9 cellular contexts compared by ENCODE assay signal in the genomic region with DNA sequence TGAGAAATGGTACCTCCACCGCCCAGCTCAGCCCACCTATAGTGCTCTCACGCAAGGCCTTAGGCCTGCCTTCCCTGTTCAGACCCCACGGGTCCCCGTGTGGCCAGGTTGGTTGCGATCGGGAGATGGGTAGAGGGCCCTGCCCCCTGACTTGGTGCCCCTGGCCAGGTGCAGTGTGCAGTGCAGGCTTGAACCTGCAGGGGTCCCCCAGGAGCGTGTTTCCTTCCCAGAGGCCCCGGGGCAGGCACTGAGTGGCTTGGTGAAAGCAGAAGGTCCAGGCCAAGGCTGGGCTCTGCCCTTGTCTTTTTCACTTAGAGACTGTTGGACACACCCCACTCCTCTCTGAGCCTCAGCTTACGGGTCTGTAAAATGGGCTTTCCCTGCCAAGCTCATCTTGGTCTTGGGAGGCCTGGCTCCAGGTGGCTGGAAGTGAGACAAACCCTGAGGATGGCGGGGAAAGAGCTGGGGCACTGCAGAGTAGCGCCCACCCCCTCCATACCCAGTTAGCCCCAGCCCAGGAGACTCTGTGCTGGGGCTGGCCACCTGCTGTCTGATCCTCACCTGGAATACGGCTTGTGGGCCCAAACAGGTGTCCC. TPM values are rescaled to one million over a fixed set of nuclear protein-coding genes. Genes with fewer than 3 reads are reported as not detected.
DNase-seq lines count a peak whose midpoint lies in the region; ATAC-seq and TF ChIP-seq lines count a peak whose summit lies in the region.
"Had no signal": no experiment of that assay in that cellular context is flagged by ENCODE, and none has a peak within 500 bp of the region (broad histone marks: within the 10 kb centered on the region; RNA-seq: fewer than 3 reads in every experiment).

No MANE protein-coding gene starts in this region.

- TF ChIP-seq CTCF in GM12864 (IDR thresholded peaks at IDR 0.05; ENCODE audit: low read depth, low read length, missing control alignments) (peak; percentile 56), Loucy (conservative IDR thresholded peaks at IDR 0.05; ENCODE audit: low read length) (peak; percentile 57), natural killer cell (IDR thresholded peaks at IDR 0.05) (peak; percentile 11)

- no peak overlapping the region for H3K9ac ChIP-seq in Loucy (ENCODE audit: low read depth, low read length, poor library complexity, severe bottlenecking)

- H3K4me2 ChIP-seq in Loucy (ENCODE audit: low read depth, low read length, poor library complexity, severe bottlenecking), result no peak overlapping the region

- no peak overlapping the region for H3K27ac Mint-ChIP-seq in natural killer cell

- no peaks in the 10 kb centered on the region for H3K36me3 ChIP-seq in Loucy (ENCODE audit: insufficient read depth, low read length)
- H3K36me3 ChIP-seq: left lung had no signal

- H3K4me3 Mint-ChIP-seq in natural killer cell, result no peak overlapping the region

- H2AFZ ChIP-seq in Loucy (ENCODE audit: low read length), result no peak overlapping the region

- H3K9me2 ChIP-seq in Loucy (replicated peaks; ENCODE audit: low read depth, low read length), result no peaks in the 10 kb centered on the region

- H3K27me3 ChIP-seq in Loucy (ENCODE audit: insufficient read depth, low read length, poor library complexity, severe bottlenecking), result no peaks in the 10 kb centered on the region

- no peaks in the 10 kb centered on the region for H3K79me2 ChIP-seq in Loucy (ENCODE audit: insufficient read depth, low read length)

- peaks cover 6% of the 10 kb centered on the region for H3K4me1 ChIP-seq in Loucy (ENCODE audit: insufficient read depth, low read length, poor library complexity, severe bottlenecking)

- H3K4me3 ChIP-seq in GM12864 (ENCODE audit: low read depth, low read length), result no peak overlapping the region
- no peak overlapping the region for H3K4me3 ChIP-seq in Loucy (ENCODE audit: low read length, poor library complexity, severe bottlenecking)
- H3K4me3 ChIP-seq: left lung had no signal

- H3K36me3 Mint-ChIP-seq in natural killer cell, result no peaks in the 10 kb centered on the region

- H3K9me3 Mint-ChIP-seq in natural killer cell, result no peaks in the 10 kb centered on the region

- H3F3A ChIP-seq in Loucy (ENCODE audit: low read depth), result no peaks in the 10 kb centered on the region

- DNase-seq in GM12864 (ENCODE audit: low read depth) (no peak), natural killer cell (no peak), amygdala (lab: John Stamatoyannopoulos, UW) (no peak), mucosa of gallbladder (ENCODE audit: low spot score) (no peak), NCI-H1436 treated with DMSO at 0.1 percent for 48 hours (lab: John Stamatoyannopoulos, UW) (no peak)
- DNase-seq in activated naive CD4-positive, alpha-beta T cell treated with anti-CD3 and anti-CD28 coated beads, Interleukin-2, amount 50 U/mL, for 16 hours, result peak; percentile 45
- DNase-seq: left lung had no signal

- H3K27me3 Mint-ChIP-seq in natural killer cell (ENCODE audit: low read depth in 2 of 2), result peaks cover 0 to 3% of the 10 kb centered on the region in 2 donors

- H3K9me3 ChIP-seq in Loucy (ENCODE audit: insufficient read depth, low read depth, low read length), result no peaks in the 10 kb centered on the region
- H3K9me3 ChIP-seq: left lung had no signal

- ATAC-seq in natural killer cell (peak in 2 of 3 donors; percentile 37 to 57), GM21447 (IDR thresholded peaks at IDR 0.05; ENCODE audit: unreplicated experiment) (no peak)
- ATAC-seq: left lung had no signal

- intact Hi-C loops in natural killer cell (cut with micrococcal nuclease), result no loop called here

- peaks cover 0 to 7% of the 10 kb centered on the region in 2 donors for H3K4me1 Mint-ChIP-seq in natural killer cell

- no peaks in the 10 kb centered on the region for H4K20me1 ChIP-seq in Loucy (ENCODE audit: insufficient read depth, low read length, poor library complexity, severe bottlenecking)

RNA-seq across cellular contexts. Expression of a gene that starts 9.3 kb away (rescaled TPM):
- total RNA-seq in natural killer cell (not detected), mucosa of gallbladder (0.20 TPM)

RNA-seq across cellular contexts. Expression of a gene that starts 13.0 kb away (rescaled TPM):
- 10 to 100 TPM; 48.2 to 75.7 (median 61.8) TPM for total RNA-seq in natural killer cell
- 39.9 TPM for total RNA-seq in mucosa of gallbladder

RNA-seq across cellular contexts. Expression of a gene that starts 16.8 kb away (rescaled TPM):
- total RNA-seq in natural killer cell (100 to 1,000 TPM; 228 to 266 (median 262) TPM), mucosa of gallbladder (231 TPM)

RNA-seq across cellular contexts. Expression of a gene that starts 47.2 kb away (rescaled TPM):
- total RNA-seq in natural killer cell (10 to 100 TPM; 11.3 to 15.1 (median 11.6) TPM), mucosa of gallbladder (133 TPM)
